ENCODE assay signal across 9 cellular contexts in genomic region chr9:113309204-113309813, GRCh38. TPM values are rescaled to one million over a fixed set of nuclear protein-coding genes. Genes with fewer than 3 reads are reported as not detected.
DNase-seq lines count a peak whose midpoint lies in the region; ATAC-seq, FAIRE-seq and TF ChIP-seq lines count a peak whose summit lies in the region.
"Had no signal": no experiment of that assay in that cellular context is flagged by ENCODE, and none has a peak within 500 bp of the region (broad histone marks: within the 10 kb centered on the region; RNA-seq: fewer than 3 reads in every experiment).

No MANE protein-coding gene starts in this region.

- H2AFZ ChIP-seq in endothelial cell of umbilical vein (ENCODE audit: low read depth, low read length): no peak overlapping the region
- H2AFZ ChIP-seq in neural cell (ENCODE audit: low read depth, low read length): no peak overlapping the region

- no peak for TF ChIP-seq EP300 in neural cell (conservative IDR thresholded peaks at IDR 0.05; ENCODE audit: poor library complexity, severe bottlenecking)

- TF ChIP-seq POLR2A in endothelial cell of umbilical vein (IDR thresholded peaks at IDR 0.05; ENCODE audit: low read depth, low read length): no peak

- intact Hi-C loops in endothelial cell of umbilical vein (cut with micrococcal nuclease): loop anchor here (1.0 to 2.0 kb wide), 4 partner anchors 92 to 349 kb away; partner anchors contain the start of gene ALAD

- H3K9ac ChIP-seq in endothelial cell of umbilical vein (replicated peaks; ENCODE audit: extremely low read depth, insufficient read depth, low read length) (no peak overlapping the region), neural cell (ENCODE audit: low read length) (no peak overlapping the region)
- H3K9ac ChIP-seq: BLaER1 had no signal

- H3K4me2 ChIP-seq in endothelial cell of umbilical vein (ENCODE audit: insufficient read depth, low read length) (no peak overlapping the region), neural cell (ENCODE audit: low read length) (no peak overlapping the region)
- H3K4me2 ChIP-seq: BLaER1 had no signal

- TF ChIP-seq RAD21 in neural cell (conservative IDR thresholded peaks at IDR 0.05): peak; percentile 75

- no peak overlapping the region for H3K27ac ChIP-seq in endothelial cell of umbilical vein (ENCODE audit: insufficient read depth, low read depth, low read length)
- no peak overlapping the region for H3K27ac ChIP-seq in neural cell (ENCODE audit: low read length)
- H3K27ac ChIP-seq: BLaER1 had no signal

- no peaks in the 10 kb centered on the region for H3K27me3 Mint-ChIP-seq in activated T-cell treated with anti-CD3 and anti-CD28 coated beads, Interleukin-2, amount 50 U/mL, for 24 hours

- no peak overlapping the region for H3K4me3 ChIP-seq in endothelial cell of umbilical vein (replicated peaks in 1 of 3; ENCODE audit: insufficient read depth in 1 of 3, low read depth in 1 of 3, low read length in 3 of 3)
- H3K4me3 ChIP-seq in neural cell (ENCODE audit: low read length): no peak overlapping the region
- H3K4me3 ChIP-seq: BLaER1 had no signal

- ATAC-seq in HG03159 (IDR thresholded peaks at IDR 0.05; ENCODE audit: unreplicated experiment): peak; percentile 56

- no peaks in the 10 kb centered on the region for H3K9me3 Mint-ChIP-seq in activated T-cell treated with anti-CD3 and anti-CD28 coated beads, Interleukin-2, amount 50 U/mL, for 24 hours

- TF ChIP-seq CTCF in endothelial cell of umbilical vein (IDR thresholded peaks at IDR 0.05; ENCODE audit: extremely low read depth in 1 of 2, insufficient read depth in 1 of 2, low read depth in 1 of 2, low read length in 2 of 2) (peak; percentile 41 to 53), neural cell (IDR thresholded peaks at IDR 0.05; ENCODE audit: poor library complexity, severe bottlenecking) (peak; percentile 69)

- H3K36me3 ChIP-seq in endothelial cell of umbilical vein (ENCODE audit: control insufficient read depth in 2 of 2, extremely low read depth in 1 of 2, insufficient read depth in 2 of 2, low read length in 2 of 2) (no peaks in the 10 kb centered on the region), neural cell (ENCODE audit: insufficient read depth, low read length) (no peaks in the 10 kb centered on the region)
- H3K36me3 ChIP-seq: BLaER1 had no signal

- H3K79me2 ChIP-seq in endothelial cell of umbilical vein (ENCODE audit: control insufficient read depth, insufficient read depth, low read length) (no peaks in the 10 kb centered on the region), neural cell (replicated peaks; ENCODE audit: insufficient read depth, low read length) (no peaks in the 10 kb centered on the region)

- peak; percentile 46 for DNase-seq in NCI-H1092 treated with DMSO at 0.1 percent for 48 hours (lab: John Stamatoyannopoulos, UW)
- DNase-seq in NCI-H1092 (lab: John Stamatoyannopoulos, UW): no peak
- peak; percentile 33 for DNase-seq in SK-N-DZ (ENCODE audit: low spot score)
- DNase-seq in endothelial cell of umbilical vein (ENCODE audit: low read depth, low spot score): peak; percentile 55
- no peak for DNase-seq in activated CD4-positive, CD25-positive, alpha-beta regulatory T cell (lab: John Stamatoyannopoulos, UW)
- no peak for DNase-seq in activated T-cell treated with anti-CD3 and anti-CD28 coated beads, Interleukin-2, amount 50 U/mL, for 24 hours

- FAIRE-seq in endothelial cell of umbilical vein (lab: Jason Lieb, UNC): peak; percentile 55

- CTCF ChIA-PET in endothelial cell of umbilical vein (lab: Charles Lee): interaction anchor here (3.1 to 4.2 kb wide), 2 partner anchors 96 to 349 kb away, joined by 14 read pairs; no protein-coding TSS in a partner anchor

- H3K27me3 ChIP-seq in endothelial cell of umbilical vein (ENCODE audit: control insufficient read depth in 2 of 2, insufficient read depth in 2 of 2, low read length in 2 of 2) (no peaks in the 10 kb centered on the region), neural cell (ENCODE audit: insufficient read depth, low read depth, low read length) (no peaks in the 10 kb centered on the region)
- H3K27me3 ChIP-seq: BLaER1 had no signal

- no peaks in the 10 kb centered on the region for H3F3A ChIP-seq in neural cell (ENCODE audit: insufficient read depth, low read length, poor library complexity, severe bottlenecking)

- no peaks in the 10 kb centered on the region for H3K9me2 ChIP-seq in neural cell (ENCODE audit: insufficient read depth, low read length)

- BruUV-seq in endothelial cell of umbilical vein (replicated peaks; lab: Mats Ljungman, UMichigan): no TSS peak

- H3K27ac Mint-ChIP-seq in activated T-cell treated with anti-CD3 and anti-CD28 coated beads, Interleukin-2, amount 50 U/mL, for 24 hours: no peak overlapping the region

- H3K4me1 Mint-ChIP-seq in activated T-cell treated with anti-CD3 and anti-CD28 coated beads, Interleukin-2, amount 50 U/mL, for 24 hours (ENCODE audit: low read depth): no peaks in the 10 kb centered on the region

- no peaks in the 10 kb centered on the region for H3K36me3 Mint-ChIP-seq in activated T-cell treated with anti-CD3 and anti-CD28 coated beads, Interleukin-2, amount 50 U/mL, for 24 hours (ENCODE audit: low read depth)

- no peaks in the 10 kb centered on the region for H3K9me1 ChIP-seq in endothelial cell of umbilical vein (replicated peaks; ENCODE audit: control insufficient read depth, extremely low read depth, insufficient read depth, low read length)

- no peaks in the 10 kb centered on the region for H3K9me3 ChIP-seq in endothelial cell of umbilical vein (replicated peaks; ENCODE audit: control insufficient read depth, insufficient read depth, low read length)
- no peaks in the 10 kb centered on the region for H3K9me3 ChIP-seq in neural cell (ENCODE audit: low read length)
- H3K9me3 ChIP-seq: BLaER1 had no signal

- H4K20me1 ChIP-seq in endothelial cell of umbilical vein (replicated peaks; ENCODE audit: control insufficient read depth, extremely low read depth, insufficient read depth, low read length) (no peaks in the 10 kb centered on the region), neural cell (ENCODE audit: insufficient read depth) (no peaks in the 10 kb centered on the region)
- H4K20me1 ChIP-seq: BLaER1 had no signal

- POLR2A ChIA-PET in endothelial cell of umbilical vein (lab: Charles Lee): no interaction called here

- H3K4me3 Mint-ChIP-seq in activated T-cell treated with anti-CD3 and anti-CD28 coated beads, Interleukin-2, amount 50 U/mL, for 24 hours: no peak overlapping the region

- dilution Hi-C loops in endothelial cell of umbilical vein (cut with MboI; ENCODE audit: extremely low pct_ligation_motif_present, low sequenced_read_pairs): no loop called here

- no peaks in the 10 kb centered on the region for H3K4me1 ChIP-seq in endothelial cell of umbilical vein (ENCODE audit: control insufficient read depth, extremely low read depth, insufficient read depth, low read length)
- H3K4me1 ChIP-seq: BLaER1 had no signal

RNA-seq across cellular contexts. Expression of gene RNF183, which starts 6.1 kb away (rescaled TPM):
- polyA plus RNA-seq in SK-N-DZ (2014; cell fraction: cytosol; rRNA removed): not detected in 2 replicates
- not detected in 2 replicates for polyA plus RNA-seq in SK-N-DZ (2014; cell fraction: nucleus; rRNA removed)
- not detected in 2 replicates for total RNA-seq in endothelial cell of umbilical vein
- polyA plus RNA-seq in endothelial cell of umbilical vein (not detected in 2 replicates), neural cell (not detected in 2 replicates)
- polyA plus RNA-seq in endothelial cell of umbilical vein (2011; cell fraction: cytosol; rRNA removed): not detected in 2 replicates
- polyA plus RNA-seq in endothelial cell of umbilical vein (2011; cell fraction: nucleus; rRNA removed): 0.29 and 0.37 TPM in 2 replicates
- polyA plus RNA-seq in endothelial cell of umbilical vein (2012): not detected in 2 replicates
- polyA minus RNA-seq in endothelial cell of umbilical vein (0.11 TPM in 1 of 2 replicates, not detected in the other), neural cell (not detected in 2 replicates)
- not detected for polyA minus RNA-seq in endothelial cell of umbilical vein (2011; cell fraction: cytosol; rRNA and poly(A)+ RNA removed)
- not detected in 2 replicates for polyA minus RNA-seq in endothelial cell of umbilical vein (2011; cell fraction: nucleus; rRNA and poly(A)+ RNA removed)

RNA-seq across cellular contexts. Expression of gene WDR31, which starts 30.8 kb away (rescaled TPM):
- 0.43 and 0.85 TPM in 2 replicates for polyA plus RNA-seq in SK-N-DZ (2014; cell fraction: cytosol; rRNA removed)
- polyA plus RNA-seq in SK-N-DZ (2014; cell fraction: nucleus; rRNA removed): 0.15 and 0.21 TPM in 2 replicates
- total RNA-seq in endothelial cell of umbilical vein: 0.62 and 1.00 TPM in 2 replicates
- polyA plus RNA-seq in endothelial cell of umbilical vein (0.22 and 0.25 TPM in 2 replicates), neural cell (0.59 and 0.84 TPM in 2 replicates)
- 0.34 and 0.35 TPM in 2 replicates for polyA plus RNA-seq in endothelial cell of umbilical vein (2011; cell fraction: cytosol; rRNA removed)
- 0.47 and 0.53 TPM in 2 replicates for polyA plus RNA-seq in endothelial cell of umbilical vein (2011; cell fraction: nucleus; rRNA removed)
- 0.59 and 0.75 TPM in 2 replicates for polyA plus RNA-seq in endothelial cell of umbilical vein (2012)
- polyA minus RNA-seq in endothelial cell of umbilical vein (0.70 and 11.7 TPM in 2 replicates), neural cell (4.4 and 5.1 TPM in 2 replicates)
- polyA minus RNA-seq in endothelial cell of umbilical vein (2011; cell fraction: cytosol; rRNA and poly(A)+ RNA removed): 2.4 TPM
- polyA minus RNA-seq in endothelial cell of umbilical vein (2011; cell fraction: nucleus; rRNA and poly(A)+ RNA removed): 0.48 and 0.67 TPM in 2 replicates

RNA-seq across cellular contexts. Expression of gene PRPF4, which starts 33.9 kb away (rescaled TPM):
- polyA plus RNA-seq in SK-N-DZ (2014; cell fraction: cytosol; rRNA removed): 44.0 and 45.5 TPM in 2 replicates
- polyA plus RNA-seq in SK-N-DZ (2014; cell fraction: nucleus; rRNA removed): 20.9 and 21.4 TPM in 2 replicates
- total RNA-seq in endothelial cell of umbilical vein: 24.2 and 25.8 TPM in 2 replicates
- polyA plus RNA-seq in endothelial cell of umbilical vein: 10.0 and 12.9 TPM in 2 replicates
- 18.6 and 20.8 TPM in 2 replicates for polyA plus RNA-seq in endothelial cell of umbilical vein (2011; cell fraction: cytosol; rRNA removed)
- polyA plus RNA-seq in endothelial cell of umbilical vein (2011; cell fraction: nucleus; rRNA removed): 13.3 and 15.2 TPM in 2 replicates
- polyA plus RNA-seq in endothelial cell of umbilical vein (2012): 29.0 and 37.2 TPM in 2 replicates
- 12.5 and 16.4 TPM in 2 replicates for polyA minus RNA-seq in endothelial cell of umbilical vein
- 18.4 TPM for polyA minus RNA-seq in endothelial cell of umbilical vein (2011; cell fraction: cytosol; rRNA and poly(A)+ RNA removed)
- polyA minus RNA-seq in endothelial cell of umbilical vein (2011; cell fraction: nucleus; rRNA and poly(A)+ RNA removed): 4.9 and 10.3 TPM in 2 replicates
- 24.3 and 27.4 TPM in 2 replicates for polyA plus RNA-seq in neural cell
- 22.9 and 28.9 TPM in 2 replicates for polyA minus RNA-seq in neural cell

RNA-seq across cellular contexts. Expression of gene CDC26, which starts 33.9 kb away (rescaled TPM):
- polyA plus RNA-seq in SK-N-DZ (2014; cell fraction: cytosol; rRNA removed): 35.6 and 42.6 TPM in 2 replicates
- polyA plus RNA-seq in SK-N-DZ (2014; cell fraction: nucleus; rRNA removed): 26.0 and 28.1 TPM in 2 replicates
- total RNA-seq in endothelial cell of umbilical vein: 36.9 and 37.5 TPM in 2 replicates
- polyA plus RNA-seq in endothelial cell of umbilical vein: 17.6 and 25.7 TPM in 2 replicates
- 37.8 and 38.3 TPM in 2 replicates for polyA plus RNA-seq in endothelial cell of umbilical vein (2011; cell fraction: cytosol; rRNA removed)
- polyA plus RNA-seq in endothelial cell of umbilical vein (2011; cell fraction: nucleus; rRNA removed): 14.9 and 23.6 TPM in 2 replicates
- 55.8 and 60.6 TPM in 2 replicates for polyA plus RNA-seq in endothelial cell of umbilical vein (2012)
- polyA minus RNA-seq in endothelial cell of umbilical vein: 16.8 and 18.9 TPM in 2 replicates
- polyA minus RNA-seq in endothelial cell of umbilical vein (2011; cell fraction: cytosol; rRNA and poly(A)+ RNA removed): 10.1 TPM
- polyA minus RNA-seq in endothelial cell of umbilical vein (2011; cell fraction: nucleus; rRNA and poly(A)+ RNA removed): 3.6 and 6.0 TPM in 2 replicates
- polyA plus RNA-seq in neural cell: 64.8 and 88.0 TPM in 2 replicates
- polyA minus RNA-seq in neural cell: 27.1 and 28.5 TPM in 2 replicates

RNA-seq across cellular contexts. Expression of gene BSPRY, which starts 40.0 kb away (rescaled TPM):
- not detected in 2 replicates for polyA plus RNA-seq in SK-N-DZ (2014; cell fraction: cytosol; rRNA removed)
- not detected in 2 replicates for polyA plus RNA-seq in SK-N-DZ (2014; cell fraction: nucleus; rRNA removed)
- not detected in 2 replicates for total RNA-seq in endothelial cell of umbilical vein
- polyA plus RNA-seq in endothelial cell of umbilical vein (not detected in 2 replicates), neural cell (not detected in 2 replicates)
- not detected in 2 replicates for polyA plus RNA-seq in endothelial cell of umbilical vein (2011; cell fraction: cytosol; rRNA removed)
- polyA plus RNA-seq in endothelial cell of umbilical vein (2011; cell fraction: nucleus; rRNA removed): not detected in 2 replicates
- not detected in 2 replicates for polyA plus RNA-seq in endothelial cell of umbilical vein (2012)
- polyA minus RNA-seq in endothelial cell of umbilical vein (not detected in 2 replicates), neural cell (not detected in 2 replicates)
- polyA minus RNA-seq in endothelial cell of umbilical vein (2011; cell fraction: cytosol; rRNA and poly(A)+ RNA removed): not detected
- not detected in 2 replicates for polyA minus RNA-seq in endothelial cell of umbilical vein (2011; cell fraction: nucleus; rRNA and poly(A)+ RNA removed)

Comparison
In these comparisons a context has a peak if more than half of its experiments do, and no peak if none do; other contexts are left out.
1. DNase-seq: peak in NCI-H1092 treated with DMSO at 0.1 percent for 48 hours (single experiment), SK-N-DZ (single experiment) and endothelial cell of umbilical vein (single experiment); none in NCI-H1092 (single experiment), activated CD4-positive, CD25-positive, alpha-beta regulatory T cell (0 of 4) and activated T-cell treated with anti-CD3 and anti-CD28 coated beads, Interleukin-2, amount 50 U/mL, for 24 hours (single experiment).